8 cellular contexts compared by ENCODE assay signal in genomic region chr10:44374155-44374554, GRCh38. TPM values are rescaled to one million over a fixed set of nuclear protein-coding genes. Genes with fewer than 3 reads are reported as not detected.
"Had no signal": no experiment of that assay in that cellular context is flagged by ENCODE, and none has a peak within 500 bp of the region (broad histone marks: within the 10 kb centered on the region; RNA-seq: fewer than 3 reads in every experiment).

No MANE protein-coding gene starts in this region.

- H3K4me3 ChIP-seq: GM23248, HAP-1 had no signal

- H3K9me3 ChIP-seq: HAP-1 had no signal

- H3K27ac ChIP-seq: GM23248 had no signal

- H3K4me3 Mint-ChIP-seq: HFFc6 had no signal

- ATAC-seq: HCT116 had no signal

- H3K27ac Mint-ChIP-seq: HFFc6 had no signal

- DNase-seq: GM23248, GOT3, H7, HFFc6, IMR-90 had no signal

- H3K9me3 Mint-ChIP-seq: HFFc6 had no signal

- H3K9ac ChIP-seq: GM23248 had no signal

- H2AFZ ChIP-seq: GM23248 had no signal

- H3K36me3 ChIP-seq: HAP-1 had no signal

RNA-seq across cellular contexts. Expression of gene CXCL12, which starts 10.7 kb away (rescaled TPM):
- total RNA-seq: HT-29 had no signal
